ENCODE assay signal across 21 cellular contexts in the genomic region with DNA sequence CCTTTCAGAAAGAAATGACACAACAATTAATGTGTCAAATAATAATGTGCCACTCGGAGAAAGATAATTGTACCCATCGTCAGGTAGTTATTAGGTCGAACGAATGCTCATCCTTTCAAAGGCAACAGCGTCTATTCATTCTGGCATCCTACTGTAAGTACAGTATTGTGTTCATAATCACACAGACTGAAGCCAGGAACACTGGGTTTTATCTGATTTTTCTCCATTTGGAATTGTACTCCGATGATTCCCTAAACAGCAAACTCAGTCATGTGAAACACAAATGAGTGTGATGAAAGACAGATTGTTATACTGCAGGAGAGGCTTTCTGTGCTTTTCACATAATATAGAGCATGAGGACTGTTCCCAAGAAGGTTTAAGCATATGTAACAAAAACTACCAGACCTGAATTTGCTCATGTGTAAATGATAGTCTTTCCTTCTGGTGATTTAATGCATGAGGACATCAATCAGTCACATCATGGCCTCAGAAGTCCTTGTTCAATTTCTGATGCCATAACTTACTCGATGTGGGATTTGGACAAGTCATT.
"Had no signal": no experiment of that assay in that cellular context is flagged by ENCODE, and none has a peak within 500 bp of the region (broad histone marks: within the 10 kb centered on the region; RNA-seq: fewer than 3 reads in every experiment).

No MANE protein-coding gene starts in this region.

- H3K79me2 ChIP-seq: hepatocyte had no signal

- H3K27me3 ChIP-seq: gastroesophageal sphincter, hepatocyte, left lung, suprapubic skin had no signal

- H3K27ac ChIP-seq: epithelial cell of prostate, gastroesophageal sphincter, hepatocyte, left lung, suprapubic skin had no signal

- FAIRE-seq: keratinocyte had no signal

- H3K4me1 ChIP-seq: gastroesophageal sphincter, left lung, suprapubic skin had no signal

- H3K36me3 Mint-ChIP-seq: naive thymus-derived CD8-positive, alpha-beta T cell had no signal

- H3K9me3 ChIP-seq: gastroesophageal sphincter, left lung, mucosa of descending colon, suprapubic skin had no signal

- H3K27ac Mint-ChIP-seq: activated naive CD8-positive, alpha-beta T cell treated with anti-CD3 and anti-CD28 coated beads, Interleukin-2, amount 50 U/mL, for 24 hours; effector memory CD8-positive, alpha-beta T cell; stimulated activated naive CD8-positive, alpha-beta T cell treated with anti-CD3 and anti-CD28 coated beads, Interleukin-15, Interleukin-2, amounts not matched to agents 100 ng/mL and 50 ng/mL, for 24 hours had no signal

- H3K4me3 ChIP-seq: gastroesophageal sphincter, hepatocyte, left lung, mucosa of descending colon, suprapubic skin had no signal

- H3K4me2 ChIP-seq: hepatocyte had no signal

- H3K27me3 Mint-ChIP-seq: activated naive CD8-positive, alpha-beta T cell treated with anti-CD3 and anti-CD28 coated beads, Interleukin-2, amount 50 U/mL, for 24 hours had no signal

- H3K4me3 Mint-ChIP-seq: activated naive CD8-positive, alpha-beta T cell treated with anti-CD3 and anti-CD28 coated beads, Interleukin-2, amount 50 U/mL, for 24 hours; effector memory CD8-positive, alpha-beta T cell; stimulated activated naive CD8-positive, alpha-beta T cell treated with anti-CD3 and anti-CD28 coated beads, Interleukin-15, Interleukin-2, amounts not matched to agents 100 ng/mL and 50 ng/mL, for 24 hours had no signal

- H2AFZ ChIP-seq: hepatocyte had no signal

- H3K9me3 Mint-ChIP-seq: activated naive CD8-positive, alpha-beta T cell treated with anti-CD3 and anti-CD28 coated beads, Interleukin-2, amount 50 U/mL, for 24 hours; effector memory CD8-positive, alpha-beta T cell; naive thymus-derived CD8-positive, alpha-beta T cell; stimulated activated naive CD8-positive, alpha-beta T cell treated with anti-CD3 and anti-CD28 coated beads, Interleukin-15, Interleukin-2, amounts not matched to agents 100 ng/mL and 50 ng/mL, for 24 hours had no signal

- DNase-seq: activated CD4-positive, alpha-beta T cell treated with anti-CD3 and anti-CD28 coated beads for 1 hour; activated CD4-positive, alpha-beta T cell treated with anti-CD3 and anti-CD28 coated beads, Interleukin-2, amount 50 U/mL, for 4 hours; activated naive CD4-positive, alpha-beta T cell treated with Interleukin-2 at 50 U/mL for 16 hours; activated naive CD8-positive, alpha-beta T cell treated with anti-CD3 and anti-CD28 coated beads, Interleukin-2, amount 50 U/mL, for 24 hours; activated T-cell treated with anti-CD3 and anti-CD28 coated beads for 4 hours; aorta; dermis blood vessel endothelial cell; effector memory CD8-positive, alpha-beta T cell; mammary epithelial cell; mucosa of descending colon; occipital lobe; T-helper 9 cell; trophoblast cell had no signal

- H3K36me3 ChIP-seq: gastroesophageal sphincter, left lung, suprapubic skin had no signal
